16 cellular contexts compared by ENCODE assay signal in the genomic region with DNA sequence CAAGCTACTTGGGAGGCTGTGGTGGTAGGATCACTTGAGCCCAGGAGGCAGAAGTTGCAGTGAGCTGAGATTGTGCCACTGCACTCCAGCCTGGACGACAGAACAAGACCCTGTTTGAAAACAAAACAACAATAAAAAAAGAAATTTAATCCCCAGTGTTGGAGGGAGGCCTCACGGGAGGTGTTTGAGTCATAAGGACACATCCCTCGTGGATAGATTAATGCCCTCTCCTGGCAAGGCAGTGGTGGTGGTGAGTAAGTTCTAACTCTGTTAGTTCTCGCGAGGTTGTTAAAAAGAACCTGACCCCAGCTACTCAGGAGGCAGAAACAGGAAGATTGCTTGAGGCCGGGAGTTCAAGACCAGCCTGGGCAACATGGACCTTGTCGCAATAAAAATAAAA. TPM values are rescaled to one million over a fixed set of nuclear protein-coding genes. Genes with fewer than 3 reads are reported as not detected.
DNase-seq lines count a peak whose midpoint lies in the region; ATAC-seq and TF ChIP-seq lines count a peak whose summit lies in the region.
"Had no signal": no experiment of that assay in that cellular context is flagged by ENCODE, and none has a peak within 500 bp of the region (broad histone marks: within the 10 kb centered on the region; RNA-seq: fewer than 3 reads in every experiment).

No MANE protein-coding gene starts in this region.

- intact Hi-C loops in uterus (cut with DNase I; ENCODE audit: low total_unique reads): no loop called here

- H3K27ac ChIP-seq in uterus: peak overlapping the region; percentile 67 to 69
- H3K27ac ChIP-seq: lower lobe of right lung had no signal

- no peaks in the 10 kb centered on the region for H3K36me3 Mint-ChIP-seq in stimulated activated effector memory CD8-positive, alpha-beta T cell treated with anti-CD3 and anti-CD28 coated beads, Interleukin-12 subunit alpha, Interleukin-12 subunit beta, amount 100 ng/mL, for 72 hours

- DNase-seq in NCI-H82 (lab: John Stamatoyannopoulos, UW) (peak; percentile 29), NCI-H82 treated with DMSO at 0.1 percent for 48 hours (lab: John Stamatoyannopoulos, UW; ENCODE audit: unreplicated experiment) (no peak), SK-MEL-5 (ENCODE audit: low read depth, low spot score) (peak; percentile 72), fibroblast of peridontal ligament (ENCODE audit: extremely low read depth) (peak; percentile 28), uterus (peak in 1 of 2 donors; percentile 61)
- DNase-seq in stimulated activated effector memory CD8-positive, alpha-beta T cell treated with anti-CD3 and anti-CD28 coated beads, Interleukin-12 subunit alpha, Interleukin-12 subunit beta, amount 100 ng/mL, for 72 hours (ENCODE audit: low spot score in 2 of 2): no peak
- DNase-seq: activated B cell treated with CpG ODN at 0.5 μM for 24 hours; activated T-cell treated with anti-CD3 and anti-CD28 coated beads, Interleukin-2, amount 50 U/mL, for 24 hours; caudate nucleus; DMS79; glutamatergic neuron; lower lobe of right lung; NCI-H2227 treated with DMSO at 0.1 percent for 48 hours; stimulated activated CD4-positive, alpha-beta T cell treated with anti-CD3 and anti-CD28 coated beads, Interleukin-4, amount 100 ng/mL, for 24 hours had no signal

- no peak for TF ChIP-seq CTCF in uterus (IDR thresholded peaks at IDR 0.05)

- no peak for ATAC-seq in stimulated activated effector memory CD8-positive, alpha-beta T cell treated with anti-CD3 and anti-CD28 coated beads, Interleukin-12 subunit alpha, Interleukin-12 subunit beta, amount 100 ng/mL, for 72 hours
- ATAC-seq in GM21723 (IDR thresholded peaks at IDR 0.05; ENCODE audit: unreplicated experiment) (no peak), GM18517 (IDR thresholded peaks at IDR 0.05; ENCODE audit: unreplicated experiment) (no peak)

- H3K4me1 Mint-ChIP-seq in stimulated activated effector memory CD8-positive, alpha-beta T cell treated with anti-CD3 and anti-CD28 coated beads, Interleukin-12 subunit alpha, Interleukin-12 subunit beta, amount 100 ng/mL, for 72 hours: no peaks in the 10 kb centered on the region

- no peaks in the 10 kb centered on the region for H3K4me1 ChIP-seq in uterus

- TF ChIP-seq POLR2A in uterus (IDR thresholded peaks at IDR 0.05): no peak

- no peak overlapping the region for H3K4me3 Mint-ChIP-seq in stimulated activated effector memory CD8-positive, alpha-beta T cell treated with anti-CD3 and anti-CD28 coated beads, Interleukin-12 subunit alpha, Interleukin-12 subunit beta, amount 100 ng/mL, for 72 hours
- H3K4me3 Mint-ChIP-seq: activated B cell treated with CpG ODN at 0.5 μM for 24 hours; activated T-cell treated with anti-CD3 and anti-CD28 coated beads, Interleukin-2, amount 50 U/mL, for 24 hours had no signal

- H3K27ac Mint-ChIP-seq in stimulated activated effector memory CD8-positive, alpha-beta T cell treated with anti-CD3 and anti-CD28 coated beads, Interleukin-12 subunit alpha, Interleukin-12 subunit beta, amount 100 ng/mL, for 72 hours: no peak overlapping the region
- H3K27ac Mint-ChIP-seq: activated B cell treated with CpG ODN at 0.5 μM for 24 hours; activated T-cell treated with anti-CD3 and anti-CD28 coated beads, Interleukin-2, amount 50 U/mL, for 24 hours had no signal

- no peaks in the 10 kb centered on the region for H3K36me3 ChIP-seq in uterus
- H3K36me3 ChIP-seq: lower lobe of right lung had no signal

- no peak overlapping the region for H3K4me3 ChIP-seq in uterus
- H3K4me3 ChIP-seq: lower lobe of right lung had no signal

- no peaks in the 10 kb centered on the region for H3K9me3 Mint-ChIP-seq in stimulated activated effector memory CD8-positive, alpha-beta T cell treated with anti-CD3 and anti-CD28 coated beads, Interleukin-12 subunit alpha, Interleukin-12 subunit beta, amount 100 ng/mL, for 72 hours
- H3K9me3 Mint-ChIP-seq: activated T-cell treated with anti-CD3 and anti-CD28 coated beads, Interleukin-2, amount 50 U/mL, for 24 hours had no signal

- in situ Hi-C loops in SK-MEL-5 (cut with HindIII; ENCODE audit: low pct_unique_long_range_greater_than_20kb, low sequenced_read_pairs): no loop called here

- no peaks in the 10 kb centered on the region for H3K9me3 ChIP-seq in uterus
- H3K9me3 ChIP-seq: lower lobe of right lung had no signal

- H3K27me3 ChIP-seq in uterus: no peaks in the 10 kb centered on the region

RNA-seq across cellular contexts. Expression of a gene that starts 27.6 kb away (rescaled TPM):
- total RNA-seq in SK-MEL-5 (2014; rRNA removed; shearing (Covaris generic)): 14.4 and 16.0 TPM in 2 replicates
- 40.8 and 55.0 TPM in 2 replicates for polyA plus RNA-seq in SK-MEL-5 (2015; cell fraction: cytosol; rRNA removed)
- 197 and 218 TPM in 2 replicates for polyA plus RNA-seq in SK-MEL-5 (2015; cell fraction: nucleus; rRNA removed)
- total RNA-seq in uterus: 100 to 1,000 TPM in 2 of 4 donors, 10 to 100 TPM in 2; 21.2 to 149 (median 92.3) TPM

Comparison
In these comparisons a context has a peak if more than half of its experiments do, and no peak if none do; other contexts are left out.
1. DNase-seq: peak in NCI-H82 (single experiment), SK-MEL-5 (single experiment) and fibroblast of peridontal ligament (single experiment); none in NCI-H82 treated with DMSO at 0.1 percent for 48 hours (single experiment) and stimulated activated effector memory CD8-positive, alpha-beta T cell treated with anti-CD3 and anti-CD28 coated beads, Interleukin-12 subunit alpha, Interleukin-12 subunit beta, amount 100 ng/mL, for 72 hours (0 of 2).